In genomic region chr5:40436535-40437237, GRCh38 we compare ENCODE assay signal across 7 cellular contexts.
A peak's percentile ranks its signal among the peaks of the same experiment; 100 is the strongest.
DNase-seq lines count a peak whose midpoint lies in the region; ATAC-seq lines count a peak whose summit lies in the region.

No MANE protein-coding gene starts in this region.

- intact Hi-C loops in left ventricle myocardium superior (cut with micrococcal nuclease) = no loop called here

- ATAC-seq in GM19328 (IDR thresholded peaks at IDR 0.05; ENCODE audit: unreplicated experiment) (peak; percentile 40), HG03025 (IDR thresholded peaks at IDR 0.05; ENCODE audit: low FRiP score, unreplicated experiment) (peak; percentile 77), left ventricle myocardium superior (no peak)

- peak; percentile 33 for DNase-seq in activated CD4-positive, alpha-beta T cell treated with anti-CD3 and anti-CD28 coated beads, Interleukin-2, amount 50 U/mL, for 1 hour
- peak; percentile 45 for DNase-seq in stimulated activated CD8-positive, alpha-beta memory T cell treated with anti-CD3 and anti-CD28 coated beads, Interleukin-4, amount 100 ng/mL, for 48 hours
- DNase-seq in NCI-H2081 (lab: John Stamatoyannopoulos, UW) = no peak
- no peak for DNase-seq in hypothalamus (lab: John Stamatoyannopoulos, UW)
- no peak for DNase-seq in left ventricle myocardium superior

Comparison
In these comparisons a context has a peak if more than half of its experiments do, and no peak if none do; other contexts are left out.
1. DNase-seq: peak in activated CD4-positive, alpha-beta T cell treated with anti-CD3 and anti-CD28 coated beads, Interleukin-2, amount 50 U/mL, for 1 hour (single experiment) and stimulated activated CD8-positive, alpha-beta memory T cell treated with anti-CD3 and anti-CD28 coated beads, Interleukin-4, amount 100 ng/mL, for 48 hours (single experiment); none in NCI-H2081 (0 of 2), hypothalamus (0 of 51) and left ventricle myocardium superior (single experiment).